In genomic region chr4:113760094-113760851, GRCh38 we compare ENCODE assay signal across 8 cellular contexts. TPM values are rescaled to one million over a fixed set of nuclear protein-coding genes. Genes with fewer than 3 reads are reported as not detected.
A peak's percentile ranks its signal among the peaks of the same experiment; 100 is the strongest.
DNase-seq lines count a peak whose midpoint lies in the region; ATAC-seq and TF ChIP-seq lines count a peak whose summit lies in the region.

No MANE protein-coding gene starts in this region.

- H3K4me2 ChIP-seq in mammary epithelial cell (ENCODE audit: insufficient read depth, low read depth, low read length), result peak overlapping the region; percentile 94

- H3K9me3 ChIP-seq in mammary epithelial cell (replicated peaks; ENCODE audit: insufficient read depth, low read length) (no peaks in the 10 kb centered on the region), spleen (no peaks in the 10 kb centered on the region)

- H3K9ac ChIP-seq in mammary epithelial cell (ENCODE audit: insufficient read depth, low read length), result peak overlapping the region; percentile 91

- BruUV-seq in mammary epithelial cell (replicated peaks; lab: Mats Ljungman, UMichigan), result no TSS peak

- TF ChIP-seq POLR2A in spleen (IDR thresholded peaks at IDR 0.05), result no peak

- peak in 11 of 14 donors; percentile 28 to 69 (median 47) for DNase-seq in C1 segment of cervical spinal cord (lab: John Stamatoyannopoulos, UW)
- peak; percentile 18 for DNase-seq in HT1080 (ENCODE audit: low read depth)
- DNase-seq in T-helper 1 cell, result peak in 3 of 5 donors; percentile 11 to 45 (median 27)
- peak; percentile 59 for DNase-seq in mammary epithelial cell
- DNase-seq in islet precursor cell, result peak; percentile 60
- peak; percentile 82 for DNase-seq in spleen
- no peak for DNase-seq in GM19238 (ENCODE audit: insufficient read length, low spot score)

- ATAC-seq in HG03457 (IDR thresholded peaks at IDR 0.05; ENCODE audit: unreplicated experiment), result no peak

- CTCF ChIA-PET in mammary epithelial cell (lab: Charles Lee; ENCODE audit: low non-redundant PET), result interaction anchor here (0.6 kb wide), 1 partner anchor 619 kb away, joined by 3 read pairs; no protein-coding TSS in a partner anchor

- H2AFZ ChIP-seq in mammary epithelial cell (ENCODE audit: low read depth, low read length), result peak overlapping the region; percentile 86

- TF ChIP-seq CTCF in mammary epithelial cell (conservative IDR thresholded peaks at IDR 0.05 in 1 of 2, IDR thresholded peaks at IDR 0.05 in 1 of 2; ENCODE audit: extremely low read depth in 1 of 2, insufficient read depth in 1 of 2, low read depth in 1 of 2, low read length in 2 of 2), result no peak
- no peak for TF ChIP-seq CTCF in spleen (IDR thresholded peaks at IDR 0.05 in 8 of 11, conservative IDR thresholded peaks at IDR 0.05 in 3 of 11)

- 4% methylated on average over 15 of the region's 22 CpGs for WGBS in mammary epithelial cell (ENCODE audit: low coverage, missing lambda C conversion rate)
- 1 to 3% (median 3%) methylated on average over 22 of the region's 22 CpGs for WGBS in spleen, 5 donors

- intact Hi-C loops in mammary epithelial cell (cut with micrococcal nuclease) (loop anchor here (2.0 to 5.0 kb wide), 6 partner anchors 88 to 617 kb away; no protein-coding TSS in a partner anchor), spleen (cut with DNase I; ENCODE audit: low total_unique reads) (no loop called here)

- H4K20me1 ChIP-seq in mammary epithelial cell (ENCODE audit: insufficient read depth, low read length), result no peaks in the 10 kb centered on the region

- peaks cover 38% of the 10 kb centered on the region for H3K79me2 ChIP-seq in mammary epithelial cell (ENCODE audit: insufficient read depth, low read length)

- H3K27ac ChIP-seq in mammary epithelial cell (ENCODE audit: insufficient read depth, low read depth, low read length) (peak overlapping the region; percentile 95), spleen (peak overlapping the region; percentile 94 to 99 (median 98))

- in situ Hi-C loops in mammary epithelial cell (cut with MboI; ENCODE audit: low sequenced_read_pairs in 2 of 2), result loop anchor here in 1 of 2 donors (5.0 to 25.0 kb wide), 2 partner anchors 218 to 373 kb away; no protein-coding TSS in a partner anchor

- peak overlapping the region; percentile 77 to 78 (median 78) for H3K4me3 ChIP-seq in mammary epithelial cell (replicated peaks in 1 of 3; ENCODE audit: insufficient read depth in 1 of 3, low read depth in 2 of 3, low read length in 3 of 3)
- peak overlapping the region; percentile 52 to 85 (median 64) for H3K4me3 ChIP-seq in spleen

- H3K36me3 ChIP-seq in mammary epithelial cell (ENCODE audit: insufficient read depth, low read length) (no peaks in the 10 kb centered on the region), spleen (peaks cover 0 to 8% (median 0%) of the 10 kb centered on the region in 6 donors)

- no peaks in the 10 kb centered on the region for H3K27me3 ChIP-seq in mammary epithelial cell (ENCODE audit: insufficient read depth, low read length)
- no peaks in the 10 kb centered on the region for H3K27me3 ChIP-seq in spleen (replicated peaks in 1 of 7)

- H3K4me1 ChIP-seq in mammary epithelial cell (ENCODE audit: insufficient read depth, low read length) (peaks cover 17% of the 10 kb centered on the region), spleen (peaks cover 32 to 63% (median 49%) of the 10 kb centered on the region in 6 donors)

- dilution Hi-C loops in mammary epithelial cell (cut with HindIII; ENCODE audit: low sequenced_read_pairs), result no loop called here

RNA-seq across cellular contexts. Expression of gene CAMK2D, which starts 1.3 kb away (rescaled TPM):
- 10.6 and 11.2 TPM in 2 replicates for total RNA-seq in HT1080 (2014; rRNA removed; shearing (Covaris generic))
- polyA plus RNA-seq in HT1080 (2015; cell fraction: cytosol; rRNA removed), result 4.3 and 6.1 TPM in 2 replicates
- polyA plus RNA-seq in HT1080 (2015; cell fraction: nucleus; rRNA removed), result 7.1 and 7.6 TPM in 2 replicates
- total RNA-seq in mammary epithelial cell (10 to 100 TPM; 36.3 to 63.8 TPM), spleen (10 to 100 TPM; 30.7 to 44.2 (median 36.2) TPM)
- polyA plus RNA-seq in mammary epithelial cell (11.2 TPM), spleen (10 to 100 TPM in 1 of 3 donors, 1 to 10 TPM in 2; 5.9 to 14.5 (median 8.5) TPM)
- polyA minus RNA-seq in mammary epithelial cell, result 27.0 TPM
